ENCODE assay signal across 1 cellular context in the genomic region with DNA sequence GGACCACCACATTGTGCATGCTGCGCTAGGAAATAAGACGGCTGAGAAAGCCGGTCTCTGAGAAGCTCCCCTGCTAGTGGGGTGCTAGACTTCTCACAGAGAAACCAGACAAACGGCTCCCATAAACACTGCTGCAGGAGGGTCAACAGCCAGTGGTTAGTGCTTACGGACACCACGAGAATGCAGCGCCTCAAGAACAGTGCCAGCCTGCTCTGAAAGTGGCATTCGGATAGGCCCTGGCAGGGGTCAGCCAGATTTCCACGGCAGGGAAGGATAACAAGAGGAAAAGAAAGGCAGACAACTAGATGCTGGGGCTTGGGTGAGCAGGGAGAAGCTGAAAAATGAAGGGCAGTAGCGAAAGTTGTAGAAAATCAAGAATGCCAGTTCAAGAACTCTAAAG.
TF ChIP-seq lines count a peak whose summit lies in the region.

No MANE protein-coding gene starts in this region.

TF ChIP-seq in SK-N-SH, 30 proteins besides CTCF, POLR2A, EP300 and RAD21 (continued from another document):
- TF ChIP-seq, protein P1, sequence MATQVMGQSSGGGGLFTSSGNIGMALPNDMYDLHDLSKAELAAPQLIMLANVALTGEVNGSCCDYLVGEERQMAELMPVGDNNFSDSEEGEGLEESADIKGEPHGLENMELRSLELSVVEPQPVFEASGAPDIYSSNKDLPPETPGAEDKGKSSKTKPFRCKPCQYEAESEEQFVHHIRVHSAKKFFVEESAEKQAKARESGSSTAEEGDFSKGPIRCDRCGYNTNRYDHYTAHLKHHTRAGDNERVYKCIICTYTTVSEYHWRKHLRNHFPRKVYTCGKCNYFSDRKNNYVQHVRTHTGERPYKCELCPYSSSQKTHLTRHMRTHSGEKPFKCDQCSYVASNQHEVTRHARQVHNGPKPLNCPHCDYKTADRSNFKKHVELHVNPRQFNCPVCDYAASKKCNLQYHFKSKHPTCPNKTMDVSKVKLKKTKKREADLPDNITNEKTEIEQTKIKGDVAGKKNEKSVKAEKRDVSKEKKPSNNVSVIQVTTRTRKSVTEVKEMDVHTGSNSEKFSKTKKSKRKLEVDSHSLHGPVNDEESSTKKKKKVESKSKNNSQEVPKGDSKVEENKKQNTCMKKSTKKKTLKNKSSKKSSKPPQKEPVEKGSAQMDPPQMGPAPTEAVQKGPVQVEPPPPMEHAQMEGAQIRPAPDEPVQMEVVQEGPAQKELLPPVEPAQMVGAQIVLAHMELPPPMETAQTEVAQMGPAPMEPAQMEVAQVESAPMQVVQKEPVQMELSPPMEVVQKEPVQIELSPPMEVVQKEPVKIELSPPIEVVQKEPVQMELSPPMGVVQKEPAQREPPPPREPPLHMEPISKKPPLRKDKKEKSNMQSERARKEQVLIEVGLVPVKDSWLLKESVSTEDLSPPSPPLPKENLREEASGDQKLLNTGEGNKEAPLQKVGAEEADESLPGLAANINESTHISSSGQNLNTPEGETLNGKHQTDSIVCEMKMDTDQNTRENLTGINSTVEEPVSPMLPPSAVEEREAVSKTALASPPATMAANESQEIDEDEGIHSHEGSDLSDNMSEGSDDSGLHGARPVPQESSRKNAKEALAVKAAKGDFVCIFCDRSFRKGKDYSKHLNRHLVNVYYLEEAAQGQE (IDR thresholded peaks at IDR 0.05; ENCODE audit: low read depth, low read length) = no peak
- TF ChIP-seq EZH2phosphoT487 (IDR thresholded peaks at IDR 0.05; ENCODE audit: borderline replicate concordance, low read depth) (no peak), RCOR1 (IDR thresholded peaks at IDR 0.05; ENCODE audit: low read length) (no peak), RXRA (IDR thresholded peaks at IDR 0.05; ENCODE audit: borderline replicate concordance, low read depth) (no peak), TAF1 (IDR thresholded peaks at IDR 0.05; ENCODE audit: borderline replicate concordance, low read depth, low read length) (no peak), POLR2AphosphoS5 (IDR thresholded peaks at IDR 0.05; ENCODE audit: low read depth, low read length) (no peak), NRF1 (IDR thresholded peaks at IDR 0.05; ENCODE audit: low read depth, low read length) (no peak), CHD2 (IDR thresholded peaks at IDR 0.05; ENCODE audit: low read length, partially characterized antibody) (no peak), RFX5 (IDR thresholded peaks at IDR 0.05; ENCODE audit: low read length) (no peak), GABPA (IDR thresholded peaks at IDR 0.05; ENCODE audit: low read depth) (no peak), FOSL2 (IDR thresholded peaks at IDR 0.05; ENCODE audit: borderline replicate concordance, low read depth) (no peak), SMC3 (IDR thresholded peaks at IDR 0.05; ENCODE audit: low read depth, low read length) (no peak)
